9 cellular contexts compared by ENCODE assay signal in the genomic region with DNA sequence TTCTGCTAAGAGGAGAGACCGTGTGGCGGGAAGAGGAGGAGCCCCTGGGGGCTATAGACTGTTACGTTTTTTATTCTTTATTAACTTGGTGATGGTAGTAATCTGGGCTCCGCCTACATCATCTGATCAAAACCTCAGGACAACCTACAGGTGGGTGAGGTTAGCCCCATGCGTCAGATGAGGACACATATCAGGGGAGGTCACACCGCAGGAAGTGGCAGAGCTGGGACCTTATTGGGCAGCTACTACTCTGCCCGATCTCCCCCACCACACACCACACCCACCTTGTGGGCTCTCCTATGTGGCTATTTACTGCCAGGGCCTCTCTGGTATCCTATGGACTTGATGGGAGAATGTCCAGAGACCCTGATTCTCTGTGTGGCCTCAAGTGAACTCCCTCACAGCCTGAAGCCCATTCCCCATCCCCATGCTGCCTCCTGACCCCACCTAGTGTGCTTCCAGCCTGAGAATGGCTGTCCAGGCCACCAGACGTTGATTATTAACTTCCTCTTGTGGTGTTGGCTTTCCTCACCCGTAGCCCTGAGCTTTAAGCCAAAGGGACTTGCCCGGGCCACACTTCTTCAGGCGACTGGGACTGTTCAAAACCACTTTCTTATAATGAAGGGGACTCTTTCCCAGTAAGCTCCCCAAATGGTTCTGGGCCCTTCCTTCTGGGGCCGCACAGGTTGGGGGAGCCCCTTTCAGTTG. TPM values are rescaled to one million over a fixed set of nuclear protein-coding genes. Genes with fewer than 3 reads are reported as not detected.
A peak's percentile ranks its signal among the peaks of the same experiment; 100 is the strongest.
DNase-seq lines count a peak whose midpoint lies in the region; ATAC-seq and TF ChIP-seq lines count a peak whose summit lies in the region.
"Had no signal": no experiment of that assay in that cellular context is flagged by ENCODE, and none has a peak within 500 bp of the region (broad histone marks: within the 10 kb centered on the region; RNA-seq: fewer than 3 reads in every experiment).

No MANE protein-coding gene starts in this region.

- peak overlapping the region; percentile 63 for H3K4me3 ChIP-seq in left ventricle myocardium inferior

- H3K36me3 Mint-ChIP-seq in endothelial cell (ENCODE audit: low read depth, unreplicated experiment): no peaks in the 10 kb centered on the region

- no peaks in the 10 kb centered on the region for H3K36me3 ChIP-seq in left ventricle myocardium inferior

- peaks cover 24% of the 10 kb centered on the region for H3K4me1 Mint-ChIP-seq in stimulated activated naive CD8-positive, alpha-beta T cell treated with anti-CD3 and anti-CD28 coated beads, Interleukin-15, amount 100 ng/mL, for 72 hours
- no peaks in the 10 kb centered on the region for H3K4me1 Mint-ChIP-seq in endothelial cell (ENCODE audit: unreplicated experiment)

- intact Hi-C loops in left ventricle myocardium inferior (cut with micrococcal nuclease) (no loop called here), Right ventricle myocardium superior (cut with DNase I) (loop anchor here (10.0 kb wide), 1 partner anchor 154 kb away; no protein-coding TSS in a partner anchor)

- peaks cover 13% of the 10 kb centered on the region for H3K4me1 ChIP-seq in left ventricle myocardium inferior

- peak overlapping the region; percentile 43 to 54 for H3K27ac Mint-ChIP-seq in stimulated activated naive CD8-positive, alpha-beta T cell treated with anti-CD3 and anti-CD28 coated beads, Interleukin-15, amount 100 ng/mL, for 72 hours
- H3K27ac Mint-ChIP-seq in endothelial cell (ENCODE audit: unreplicated experiment): no peak overlapping the region

- H3K9me3 ChIP-seq in left ventricle myocardium inferior (replicated peaks): no peaks in the 10 kb centered on the region

- H3K27ac ChIP-seq in left ventricle myocardium inferior (replicated peaks) (no peak overlapping the region), cingulate gyrus (ENCODE audit: low read depth, low read length) (peak overlapping the region; percentile 19)

- peaks cover 100% of the 10 kb centered on the region for H3K27me3 ChIP-seq in left ventricle myocardium inferior (ENCODE audit: low read depth)

- H3K27me3 Mint-ChIP-seq in stimulated activated naive CD8-positive, alpha-beta T cell treated with anti-CD3 and anti-CD28 coated beads, Interleukin-15, amount 100 ng/mL, for 72 hours: peaks cover 90% of the 10 kb centered on the region
- peaks cover 23% of the 10 kb centered on the region for H3K27me3 Mint-ChIP-seq in endothelial cell (ENCODE audit: unreplicated experiment)

- DNase-seq in left ventricle myocardium inferior (no peak), Right ventricle myocardium superior (no peak), endothelial cell (ENCODE audit: low spot score) (no peak), HPDE6-E6E7 (ENCODE audit: extremely low spot score) (no peak), SKM-1 (lab: John Stamatoyannopoulos, UW; ENCODE audit: unreplicated experiment) (no peak)
- DNase-seq in stimulated activated naive CD8-positive, alpha-beta T cell treated with anti-CD3 and anti-CD28 coated beads, Interleukin-15, amount 100 ng/mL, for 72 hours: peak; percentile 37 to 79

- no peak for ATAC-seq in Right ventricle myocardium superior (ENCODE audit: poor library complexity)
- peak; percentile 71 for ATAC-seq in HG03354 (IDR thresholded peaks at IDR 0.05; ENCODE audit: poor library complexity, severe bottlenecking, unreplicated experiment)
- peak; percentile 93 for ATAC-seq in stimulated activated naive CD8-positive, alpha-beta T cell treated with anti-CD3 and anti-CD28 coated beads, Interleukin-15, amount 100 ng/mL, for 72 hours

- peak overlapping the region; percentile 72 to 76 for H3K4me3 Mint-ChIP-seq in stimulated activated naive CD8-positive, alpha-beta T cell treated with anti-CD3 and anti-CD28 coated beads, Interleukin-15, amount 100 ng/mL, for 72 hours
- H3K4me3 Mint-ChIP-seq in endothelial cell (ENCODE audit: unreplicated experiment): no peak overlapping the region

- no peak for TF ChIP-seq CTCF in left ventricle myocardium inferior (IDR thresholded peaks at IDR 0.05; ENCODE audit: borderline replicate concordance)
- TF ChIP-seq CTCF in endothelial cell (IDR thresholded peaks at IDR 0.05; ENCODE audit: unreplicated experiment): no peak

- no peaks in the 10 kb centered on the region for H3K9me3 Mint-ChIP-seq in stimulated activated naive CD8-positive, alpha-beta T cell treated with anti-CD3 and anti-CD28 coated beads, Interleukin-15, amount 100 ng/mL, for 72 hours
- H3K9me3 Mint-ChIP-seq in endothelial cell (ENCODE audit: unreplicated experiment): no peaks in the 10 kb centered on the region

RNA-seq across cellular contexts. Expression of gene UNC5A, which starts 8.2 kb away (rescaled TPM):
- total RNA-seq in left ventricle myocardium inferior: not detected
- total RNA-seq in Right ventricle myocardium superior: 0.05 TPM
- not detected for total RNA-seq in endothelial cell (ENCODE audit: unreplicated experiment)
- total RNA-seq: skeletal muscle tissue had no signal

Comparison
In these comparisons a context has a peak if more than half of its experiments do, and no peak if none do; other contexts are left out.
1. DNase-seq: peak in stimulated activated naive CD8-positive, alpha-beta T cell treated with anti-CD3 and anti-CD28 coated beads, Interleukin-15, amount 100 ng/mL, for 72 hours (2 of 2); none in left ventricle myocardium inferior (single experiment), Right ventricle myocardium superior (single experiment), endothelial cell (single experiment), HPDE6-E6E7 (single experiment) and SKM-1 (single experiment).